9 cellular contexts compared by ENCODE assay signal in the genomic region with DNA sequence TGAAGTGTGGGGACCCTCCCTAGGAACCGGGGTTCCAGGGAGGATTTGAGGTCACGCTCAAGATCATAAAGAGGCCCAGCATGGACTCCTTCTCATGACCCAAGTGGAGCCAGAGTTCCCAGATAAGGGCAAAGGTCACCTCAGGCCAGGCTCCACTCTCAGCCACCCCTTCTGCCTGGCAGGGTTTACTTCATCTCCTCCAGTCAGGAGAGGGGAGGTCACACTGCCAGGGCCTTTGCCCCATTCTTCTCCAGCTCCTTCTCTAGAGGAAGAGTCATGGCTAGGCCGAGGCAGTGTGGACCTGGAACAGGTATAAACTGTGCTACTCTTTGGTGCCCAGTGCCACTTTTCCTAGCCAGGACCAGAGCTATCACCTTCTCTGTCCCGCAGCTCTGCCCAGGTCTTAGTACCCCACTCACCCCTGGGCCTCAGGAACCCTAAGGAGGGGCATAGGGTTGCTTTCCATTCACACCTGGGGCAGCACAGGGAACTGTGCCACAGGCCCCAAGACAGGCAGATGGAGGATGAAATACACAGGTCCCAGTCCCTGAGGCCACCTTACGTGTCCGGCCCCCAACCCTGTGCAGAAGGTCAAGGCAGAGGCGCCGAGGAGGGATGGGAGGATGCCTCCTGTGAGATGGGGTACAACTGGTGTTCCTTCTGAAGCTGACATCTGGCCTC. TPM values are rescaled to one million over a fixed set of nuclear protein-coding genes. Genes with fewer than 3 reads are reported as not detected.
A peak's percentile ranks its signal among the peaks of the same experiment; 100 is the strongest.
DNase-seq lines count a peak whose midpoint lies in the region; ATAC-seq and TF ChIP-seq lines count a peak whose summit lies in the region.
"Had no signal": no experiment of that assay in that cellular context is flagged by ENCODE, and none has a peak within 500 bp of the region (broad histone marks: within the 10 kb centered on the region; RNA-seq: fewer than 3 reads in every experiment).

No MANE protein-coding gene starts in this region.

- H3K36me3 ChIP-seq in HEK293 (ENCODE audit: control insufficient read depth in 2 of 2, insufficient read depth in 1 of 2, low read length in 2 of 2) (peaks cover 0 to 5% of the 10 kb centered on the region in 2 experiments; a peak in 1 of 3 replicates), hepatocyte (replicated peaks; ENCODE audit: insufficient read depth, low read depth) (no peaks in the 10 kb centered on the region)

- POLR2A ChIA-PET in HEK293 (lab: Yijun Ruan, JAX) (interaction anchor here (0.9 to 1.5 kb wide), 2 partner anchors 10 to 35 kb away, joined by 3 to 4 read pairs; no protein-coding TSS in a partner anchor), activated B cell treated with CpG ODN at 0.5 μM for 24 hours (lab: Charles Lee) (interaction anchor here (0.6 to 3.6 kb wide), 4 partner anchors 28 to 643 kb away, joined by 4 to 29 read pairs (median 5); a partner anchor contains a TSS)

- peaks cover 19% of the 10 kb centered on the region for H3K79me2 ChIP-seq in hepatocyte

- no peak for TF ChIP-seq CTCF in HEK293 (tag by site-specific recombination; IDR thresholded peaks at IDR 0.05)
- TF ChIP-seq CTCF in activated B cell treated with CpG ODN at 0.5 μM for 24 hours (IDR thresholded peaks at IDR 0.05): no peak
- TF ChIP-seq CTCF in hepatocyte (IDR thresholded peaks at IDR 0.05; ENCODE audit: poor library complexity): no peak

- peak overlapping the region; percentile 82 for H3K27ac Mint-ChIP-seq in activated B cell treated with CpG ODN at 0.5 μM for 24 hours
- peak overlapping the region; percentile 88 for H3K27ac Mint-ChIP-seq in stimulated activated effector memory CD8-positive, alpha-beta T cell treated with anti-CD3 and anti-CD28 coated beads, Interleukin-12 subunit alpha, Interleukin-12 subunit beta, amount 100 ng/mL, for 72 hours

- WGBS in hepatocyte (ENCODE audit: low lambda C conversion rate, missing lambda C conversion rate): 88% methylated on average over 8 of the region's 8 CpGs

- intact Hi-C loops in activated B cell treated with CpG ODN at 0.5 μM for 24 hours (cut with micrococcal nuclease): no loop called here

- no peaks in the 10 kb centered on the region for H3K27me3 Mint-ChIP-seq in activated B cell treated with CpG ODN at 0.5 μM for 24 hours

- H3K4me1 ChIP-seq in HEK293 (ENCODE audit: control insufficient read depth, insufficient read depth, low read length): peaks cover 10% of the 10 kb centered on the region; the same call in 1 of the 2 replicates
- peaks cover 43% of the 10 kb centered on the region for H3K4me1 ChIP-seq in hepatocyte (ENCODE audit: insufficient read depth)

- H3K4me3 ChIP-seq in HEK293 (ENCODE audit: low read depth, low read length): no peak overlapping the region
- H3K4me3 ChIP-seq in hepatocyte: no peak overlapping the region

- no peaks in the 10 kb centered on the region for H3K9me2 ChIP-seq in hepatocyte (replicated peaks; ENCODE audit: insufficient read depth)

- H4K20me1 ChIP-seq in hepatocyte (ENCODE audit: insufficient read depth, poor library complexity, severe bottlenecking): no peaks in the 10 kb centered on the region

- DNase-seq in activated B cell treated with CpG ODN at 0.5 μM for 24 hours: no peak
- DNase-seq in hepatocyte (ENCODE audit: low spot score): no peak
- DNase-seq in stimulated activated effector memory CD8-positive, alpha-beta T cell treated with anti-CD3 and anti-CD28 coated beads, Interleukin-12 subunit alpha, Interleukin-12 subunit beta, amount 100 ng/mL, for 72 hours (ENCODE audit: low spot score in 2 of 2): no peak
- no peak for DNase-seq in activated CD4-positive, CD25-positive, alpha-beta regulatory T cell treated with anti-CD3 and anti-CD28 coated beads, Interleukin-2, amount 50 U/mL, for 72 hours
- DNase-seq in SKM-1 treated with dmso at 0.1 percent for 144 hours (lab: John Stamatoyannopoulos, UW; ENCODE audit: unreplicated experiment): no peak

- H3K9me3 ChIP-seq in HEK293 (ENCODE audit: control insufficient read depth, insufficient read depth, low read depth, low read length) (no peaks in the 10 kb centered on the region), hepatocyte (ENCODE audit: low read depth) (no peaks in the 10 kb centered on the region)

- peak overlapping the region; percentile 92 for H3K4me2 ChIP-seq in hepatocyte

- H3K4me3 Mint-ChIP-seq in activated B cell treated with CpG ODN at 0.5 μM for 24 hours: peak overlapping the region; percentile 88
- H3K4me3 Mint-ChIP-seq in stimulated activated effector memory CD8-positive, alpha-beta T cell treated with anti-CD3 and anti-CD28 coated beads, Interleukin-12 subunit alpha, Interleukin-12 subunit beta, amount 100 ng/mL, for 72 hours: peak overlapping the region; percentile 79

- H3K27ac ChIP-seq in HEK293 (ENCODE audit: extremely low read depth, low read depth, low read length) (peak overlapping the region; percentile 71; the same call in 1 of the 2 replicates), hepatocyte (peak overlapping the region; percentile 85)

- H3K4me1 Mint-ChIP-seq in activated B cell treated with CpG ODN at 0.5 μM for 24 hours: peaks cover 50% of the 10 kb centered on the region
- peaks cover 35% of the 10 kb centered on the region for H3K4me1 Mint-ChIP-seq in stimulated activated effector memory CD8-positive, alpha-beta T cell treated with anti-CD3 and anti-CD28 coated beads, Interleukin-12 subunit alpha, Interleukin-12 subunit beta, amount 100 ng/mL, for 72 hours

- H3K9me3 Mint-ChIP-seq in activated B cell treated with CpG ODN at 0.5 μM for 24 hours: no peaks in the 10 kb centered on the region
- H3K9me3 Mint-ChIP-seq in stimulated activated effector memory CD8-positive, alpha-beta T cell treated with anti-CD3 and anti-CD28 coated beads, Interleukin-12 subunit alpha, Interleukin-12 subunit beta, amount 100 ng/mL, for 72 hours: no peaks in the 10 kb centered on the region

- ATAC-seq in activated B cell treated with CpG ODN at 0.5 μM for 24 hours (ENCODE audit: low read depth): no peak
- ATAC-seq in stimulated activated effector memory CD8-positive, alpha-beta T cell treated with anti-CD3 and anti-CD28 coated beads, Interleukin-12 subunit alpha, Interleukin-12 subunit beta, amount 100 ng/mL, for 72 hours: no peak
- ATAC-seq in HG03196 (IDR thresholded peaks at IDR 0.05; ENCODE audit: unreplicated experiment): no peak
- no peak for ATAC-seq in HG02970 (IDR thresholded peaks at IDR 0.05; ENCODE audit: low FRiP score, unreplicated experiment)

- H3K27me3 ChIP-seq in hepatocyte: no peaks in the 10 kb centered on the region

- peak overlapping the region; percentile 68 for H2AFZ ChIP-seq in hepatocyte

- H3K36me3 Mint-ChIP-seq in activated B cell treated with CpG ODN at 0.5 μM for 24 hours (ENCODE audit: low read depth): peaks cover 4% of the 10 kb centered on the region
- no peaks in the 10 kb centered on the region for H3K36me3 Mint-ChIP-seq in stimulated activated effector memory CD8-positive, alpha-beta T cell treated with anti-CD3 and anti-CD28 coated beads, Interleukin-12 subunit alpha, Interleukin-12 subunit beta, amount 100 ng/mL, for 72 hours

- CTCF ChIA-PET in HEK293 (lab: Yijun Ruan, JAX): interaction anchor here (0.5 to 9.9 kb wide), 3 partner anchors 9 to 1540 kb away, joined by 3 to 71 read pairs (median 6); a partner anchor contains a TSS
- CTCF ChIA-PET in activated B cell treated with CpG ODN at 0.5 μM for 24 hours (lab: Charles Lee): interaction anchor here (3.0 kb wide), 1 partner anchor 27 kb away, joined by 21 read pairs; a partner anchor contains a TSS

TF ChIP-seq in HEK293, 187 proteins besides CTCF, POLR2A, EP300 and RAD21:
- 0 out of 2 replicates have a peak, but pooled peaks have one; percentile 8 for TF ChIP-seq ZXDB (tag by site-specific recombination; IDR thresholded peaks at IDR 0.05)
- TF ChIP-seq HOXD13 (CRISPR knock-in tag; IDR thresholded peaks at IDR 0.05; ENCODE audit: borderline replicate concordance): no peak
- TF ChIP-seq ZBTB1 (tag by site-specific recombination; IDR thresholded peaks at IDR 0.05): no peak
- peak; percentile 92 for TF ChIP-seq ZNF558 (tag by site-specific recombination; IDR thresholded peaks at IDR 0.05)
- no peak for TF ChIP-seq HOXC10 (CRISPR knock-in tag; IDR thresholded peaks at IDR 0.05)

RNA-seq across cellular contexts. Expression of a gene that starts 0.9 kb away (rescaled TPM):
- total RNA-seq in activated B cell treated with CpG ODN at 0.5 μM for 24 hours (16.4 and 17.9 TPM in 2 replicates), hepatocyte (37.7 and 47.9 TPM in 2 replicates)
- 39.1 and 43.1 TPM in 2 replicates for polyA plus RNA-seq in hepatocyte

RNA-seq across cellular contexts. Expression of a gene that starts 27.8 kb away (rescaled TPM):
- total RNA-seq in activated B cell treated with CpG ODN at 0.5 μM for 24 hours (41.8 and 42.0 TPM in 2 replicates), hepatocyte (97.9 and 121 TPM in 2 replicates)
- 82.3 and 105 TPM in 2 replicates for polyA plus RNA-seq in hepatocyte

RNA-seq across cellular contexts. Expression of a gene that starts 43.5 kb away (rescaled TPM):
- total RNA-seq in activated B cell treated with CpG ODN at 0.5 μM for 24 hours (0.34 and 0.42 TPM in 2 replicates), hepatocyte (0.20 and 0.40 TPM in 2 replicates)
- polyA plus RNA-seq in hepatocyte: 1.1 and 1.8 TPM in 2 replicates
- total RNA-seq: activated CD8-positive, alpha-beta memory T cell treated with anti-CD3 and anti-CD28 coated beads for 36 hours had no signal

RNA-seq across cellular contexts. Expression of a gene that starts 52.1 kb away (rescaled TPM):
- total RNA-seq in activated B cell treated with CpG ODN at 0.5 μM for 24 hours (3.1 and 3.6 TPM in 2 replicates), hepatocyte (1.9 and 2.1 TPM in 2 replicates)
- 5.1 and 7.2 TPM in 2 replicates for polyA plus RNA-seq in hepatocyte

RNA-seq across cellular contexts. Expression of a gene that starts 52.2 kb away (rescaled TPM):
- total RNA-seq in activated B cell treated with CpG ODN at 0.5 μM for 24 hours (45.0 and 49.2 TPM in 2 replicates), hepatocyte (83.0 and 98.5 TPM in 2 replicates)
- polyA plus RNA-seq in hepatocyte: 139 TPM in 2 replicates
